Comparison of ENCODE assay signal across 18 cellular contexts in the genomic region with DNA sequence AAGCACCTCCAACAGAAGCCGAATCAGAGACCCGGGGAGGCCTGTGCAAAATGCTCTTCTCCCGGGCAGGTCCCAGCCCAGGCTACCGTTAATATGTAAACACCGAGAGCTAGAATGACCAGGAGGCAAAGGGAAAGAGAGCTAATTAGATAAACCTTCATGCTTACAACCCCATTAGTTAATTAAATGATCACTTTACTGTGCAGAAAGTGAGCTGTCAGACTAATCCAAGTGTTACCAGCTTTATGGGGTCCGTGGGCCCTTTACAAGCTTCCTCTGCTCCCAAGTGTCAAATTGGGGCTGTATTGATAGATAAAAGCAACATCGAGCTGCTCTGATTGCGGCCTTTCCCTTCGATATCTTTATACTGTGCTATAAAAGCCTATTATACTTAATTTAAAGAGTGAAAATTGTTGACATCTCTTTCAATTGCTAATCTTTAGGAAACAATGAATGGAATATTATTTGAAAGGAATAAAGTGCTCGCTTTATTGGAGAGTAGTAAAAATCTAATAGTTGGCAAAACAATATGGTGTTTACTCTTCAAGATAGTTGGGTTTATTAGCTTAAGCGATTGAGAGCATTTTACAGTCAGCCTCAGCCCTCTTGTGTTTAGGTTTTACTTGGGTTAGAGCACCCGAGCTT.
"Had no signal": no experiment of that assay in that cellular context is flagged by ENCODE, and none has a peak within 500 bp of the region (broad histone marks: within the 10 kb centered on the region; RNA-seq: fewer than 3 reads in every experiment).

No MANE protein-coding gene starts in this region.

- H3K36me3 ChIP-seq: neutrophil, pancreas, sigmoid colon, spleen had no signal

- H3K27ac Mint-ChIP-seq: activated naive CD4-positive, alpha-beta T cell treated with anti-CD3 and anti-CD28 coated beads, Interleukin-2, amount 50 U/mL, for 72 hours; activated T-cell treated with anti-CD3 and anti-CD28 coated beads, Interleukin-2, amount 50 U/mL, for 72 hours; natural killer cell treated with Interleukin-12 subunit alpha and Interleukin-12 subunit beta and Interleukin-15 and Interleukin-18, amount 100 ng/mL, for 72 hours had no signal

- H3K4me3 Mint-ChIP-seq: activated T-cell treated with anti-CD3 and anti-CD28 coated beads, Interleukin-2, amount 50 U/mL, for 72 hours; endodermal cell; natural killer cell treated with Interleukin-12 subunit alpha and Interleukin-12 subunit beta and Interleukin-15 and Interleukin-18, amount 100 ng/mL, for 72 hours had no signal

- H3K9me3 Mint-ChIP-seq: activated naive CD4-positive, alpha-beta T cell treated with anti-CD3 and anti-CD28 coated beads, Interleukin-2, amount 50 U/mL, for 72 hours; activated T-cell treated with anti-CD3 and anti-CD28 coated beads, Interleukin-2, amount 50 U/mL, for 72 hours; endodermal cell; natural killer cell treated with Interleukin-12 subunit alpha and Interleukin-12 subunit beta and Interleukin-15 and Interleukin-18, amount 100 ng/mL, for 72 hours had no signal

- DNase-seq: activated CD4-positive, alpha-beta T cell treated with anti-CD3 and anti-CD28 coated beads for 1 hour; activated CD8-positive, alpha-beta memory T cell treated with anti-CD3 and anti-CD28 coated beads for 24 hours; activated effector memory CD4-positive, alpha-beta T cell treated with anti-CD3 and anti-CD28 coated beads, Interleukin-2, amount 50 U/mL, for 16 hours; activated T-cell treated with anti-CD3 and anti-CD28 coated beads, Interleukin-2, amount 50 U/mL, for 72 hours; endodermal cell; foreskin fibroblast; hippocampal formation; islet precursor cell; sigmoid colon; spleen; stimulated activated naive CD4-positive, alpha-beta T cell had no signal

- H3K4me3 ChIP-seq: lung, pancreas, sigmoid colon, spleen had no signal

- H3K9me3 ChIP-seq: neutrophil, pancreas, sigmoid colon, spleen had no signal

- H3K4me1 ChIP-seq: sigmoid colon, spleen had no signal

- H3K27me3 ChIP-seq: neutrophil, pancreas had no signal

- ATAC-seq: activated naive CD4-positive, alpha-beta T cell treated with anti-CD3 and anti-CD28 coated beads, Interleukin-2, amount 50 U/mL, for 72 hours; activated T-cell treated with anti-CD3 and anti-CD28 coated beads, Interleukin-2, amount 50 U/mL, for 72 hours; left lobe of liver; natural killer cell treated with Interleukin-12 subunit alpha and Interleukin-12 subunit beta and Interleukin-15 and Interleukin-18, amount 100 ng/mL, for 72 hours; pancreas had no signal

- H3K27ac ChIP-seq: epithelial cell of prostate, neutrophil, sigmoid colon, spleen had no signal

- H3K36me3 Mint-ChIP-seq: activated naive CD4-positive, alpha-beta T cell treated with anti-CD3 and anti-CD28 coated beads, Interleukin-2, amount 50 U/mL, for 72 hours; natural killer cell treated with Interleukin-12 subunit alpha and Interleukin-12 subunit beta and Interleukin-15 and Interleukin-18, amount 100 ng/mL, for 72 hours had no signal
